8 cellular contexts compared by ENCODE assay signal in the genomic region with DNA sequence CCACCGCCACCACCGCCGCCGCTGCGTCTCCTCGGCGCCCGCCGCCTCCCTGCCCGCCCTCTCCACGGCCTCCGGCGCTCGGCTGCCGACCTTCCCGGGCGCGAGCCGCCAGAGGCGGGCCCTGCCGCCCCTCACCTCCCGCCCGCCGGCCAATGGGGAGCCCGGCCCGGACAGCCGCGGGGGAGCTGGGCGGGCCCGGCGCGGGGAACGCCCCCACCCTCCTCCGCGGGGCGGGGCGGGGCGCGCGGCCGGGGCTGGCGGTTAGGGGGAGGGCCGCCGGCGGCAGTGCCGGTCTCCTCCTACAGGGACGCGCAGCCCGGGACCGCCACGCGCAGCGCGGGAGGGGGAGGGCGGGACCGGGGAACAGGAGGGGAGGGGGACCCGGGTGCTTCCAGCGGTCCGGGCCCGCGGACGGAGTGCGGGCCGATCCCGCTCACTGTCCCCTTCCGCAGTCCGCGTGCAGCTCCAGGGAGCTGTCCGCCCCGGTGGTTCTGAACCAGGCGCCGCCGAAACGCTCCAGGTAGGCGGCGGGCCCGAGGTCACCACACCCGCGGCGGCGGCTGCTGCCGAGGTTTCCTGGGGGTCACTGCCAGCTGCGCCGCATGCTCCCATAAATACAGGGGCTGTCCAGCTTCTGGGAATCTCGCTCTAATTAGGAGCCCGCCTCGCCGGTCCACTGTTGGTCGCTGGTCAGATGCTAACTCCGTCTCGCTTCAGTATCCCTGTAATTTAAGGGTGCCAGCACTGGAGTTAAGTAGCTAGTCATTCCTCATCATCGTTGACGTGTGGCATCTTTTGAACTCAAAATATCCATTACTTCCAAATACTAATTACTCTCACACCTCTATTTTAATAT. TPM values are rescaled to one million over a fixed set of nuclear protein-coding genes. Genes with fewer than 3 reads are reported as not detected.
DNase-seq lines count a peak whose midpoint lies in the region; ATAC-seq and TF ChIP-seq lines count a peak whose summit lies in the region.

A gene with protein sequence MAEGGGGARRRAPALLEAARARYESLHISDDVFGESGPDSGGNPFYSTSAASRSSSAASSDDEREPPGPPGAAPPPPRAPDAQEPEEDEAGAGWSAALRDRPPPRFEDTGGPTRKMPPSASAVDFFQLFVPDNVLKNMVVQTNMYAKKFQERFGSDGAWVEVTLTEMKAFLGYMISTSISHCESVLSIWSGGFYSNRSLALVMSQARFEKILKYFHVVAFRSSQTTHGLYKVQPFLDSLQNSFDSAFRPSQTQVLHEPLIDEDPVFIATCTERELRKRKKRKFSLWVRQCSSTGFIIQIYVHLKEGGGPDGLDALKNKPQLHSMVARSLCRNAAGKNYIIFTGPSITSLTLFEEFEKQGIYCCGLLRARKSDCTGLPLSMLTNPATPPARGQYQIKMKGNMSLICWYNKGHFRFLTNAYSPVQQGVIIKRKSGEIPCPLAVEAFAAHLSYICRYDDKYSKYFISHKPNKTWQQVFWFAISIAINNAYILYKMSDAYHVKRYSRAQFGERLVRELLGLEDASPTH (minus strand): TSS at position 87 of the 856 bp plus-strand sequence. CDS start 404 bp downstream, outside the sequence.

- no peaks in the 10 kb centered on the region for H4K20me1 ChIP-seq in IMR-90 (ENCODE audit: insufficient read depth, low read length)

- 1% methylated on average over 35 of the region's 93 CpGs; no CpG with 5 or more reads in 1 of the 2 experiments for WGBS in IMR-90 (ENCODE audit: extremely low coverage in 2 of 2, insufficient read length in 1 of 2), 2 experiments
- no CpG with 5 or more reads among the region's 93 CpGs for WGBS in neuronal stem cell (ENCODE audit: extremely low coverage in 2 of 2, insufficient read length in 2 of 2, insufficient replicate concordance in 1 of 2), 2 donors

- H4K8ac ChIP-seq in IMR-90 (ENCODE audit: low read depth in 2 of 2, low read length in 2 of 2) = no peak within 1 kb of the TSS
- no peak within 1 kb of the TSS for H4K8ac ChIP-seq in neuronal stem cell (ENCODE audit: low read depth, low read length)

- H3K27ac ChIP-seq in IMR-90 (ENCODE audit: insufficient read depth, low read length) = no peak within 1 kb of the TSS
- no peak within 1 kb of the TSS for H3K27ac ChIP-seq in foreskin keratinocyte
- no peak within 1 kb of the TSS for H3K27ac ChIP-seq in neuronal stem cell (replicated peaks; ENCODE audit: low read length)
- H3K27ac ChIP-seq in temporal lobe (ENCODE audit: low read depth, low read length) = peak within 1 kb of the TSS; percentile 20

- H3K4me3 ChIP-seq in IMR-90 (ENCODE audit: insufficient read depth, low read depth, low read length) (peak within 1 kb of the TSS; percentile 39), neuronal stem cell (ENCODE audit: low read length in 2 of 2) (peak within 1 kb of the TSS; percentile 63 to 81)

- TF ChIP-seq CTCF in IMR-90 (conservative IDR thresholded peaks at IDR 0.05; ENCODE audit: low read depth, low read length) (no peak), foreskin keratinocyte (conservative IDR thresholded peaks at IDR 0.05) (no peak)

- H3K27me3 ChIP-seq in IMR-90 (ENCODE audit: control insufficient read depth, insufficient read depth, low read length) = peaks cover 28% of the 10 kb centered on the region
- peaks cover 77% of the 10 kb centered on the region for H3K27me3 ChIP-seq in foreskin keratinocyte
- peaks cover 0 to 30% (median 10%) of the 10 kb centered on the region in 3 experiments for H3K27me3 ChIP-seq in neuronal stem cell (ENCODE audit: control insufficient read depth in 3 of 3, insufficient read depth in 3 of 3, low read depth in 1 of 3, low read length in 3 of 3)

- H2AK5ac ChIP-seq in IMR-90 (ENCODE audit: low read depth, low read length) (no peak within 1 kb of the TSS), neuronal stem cell (ENCODE audit: low read depth, low read length) (no peak within 1 kb of the TSS)

- H2BK12ac ChIP-seq in neuronal stem cell (ENCODE audit: low read length) = no peak within 1 kb of the TSS

- no peak within 1 kb of the TSS for H4K5ac ChIP-seq in IMR-90 (ENCODE audit: low read depth, low read length)

- TF ChIP-seq RAD21 in IMR-90 (IDR thresholded peaks at IDR 0.05; ENCODE audit: low read length) = no peak

- H3K9ac ChIP-seq in IMR-90 (ENCODE audit: low read depth, low read length) (no peak within 1 kb of the TSS), neuronal stem cell (ENCODE audit: low read depth, low read length, poor library complexity) (peak within 1 kb of the TSS; percentile 84)

- CTCF ChIA-PET in IMR-90 (lab: Yijun Ruan, JAX) = no interaction called here

- H3K4me2 ChIP-seq in IMR-90 (ENCODE audit: low read depth, low read length) = no peak within 1 kb of the TSS; the same call in 1 of the 2 replicates
- peak within 1 kb of the TSS; percentile 89 for H3K4me2 ChIP-seq in neuronal stem cell (ENCODE audit: insufficient read depth, low read length, poor library complexity, severe bottlenecking)

- H3K4ac ChIP-seq in IMR-90 (ENCODE audit: low read depth, low read length) (no peak within 1 kb of the TSS), neuronal stem cell (ENCODE audit: low read length) (no peak within 1 kb of the TSS)

- H3K79me1 ChIP-seq in IMR-90 (ENCODE audit: low read depth in 1 of 2, low read length in 2 of 2) = no peaks in the 10 kb centered on the region
- peaks cover 3% of the 10 kb centered on the region for H3K79me1 ChIP-seq in neuronal stem cell (ENCODE audit: low read depth, low read length)

- ATAC-seq in GM21528 (IDR thresholded peaks at IDR 0.05; ENCODE audit: low FRiP score, unreplicated experiment) = peak; percentile 83
- peak; percentile 99 for ATAC-seq in IMR-90 (ENCODE audit: low read depth)
- ATAC-seq in foreskin keratinocyte = peak; percentile 86

- H3K9me3 ChIP-seq in IMR-90 (ENCODE audit: control insufficient read depth, insufficient read depth, low read length) = no peaks in the 10 kb centered on the region
- no peaks in the 10 kb centered on the region for H3K9me3 ChIP-seq in neuronal stem cell (replicated peaks in 1 of 2; ENCODE audit: control insufficient read depth in 2 of 2, insufficient read depth in 1 of 2, low read depth in 1 of 2, low read length in 2 of 2)

- no peak for TF ChIP-seq POLR2A in IMR-90 (IDR thresholded peaks at IDR 0.05; ENCODE audit: low read depth, low read length)

- H2BK120ac ChIP-seq in IMR-90 (ENCODE audit: low read depth, low read length) = no peak within 1 kb of the TSS
- H2BK120ac ChIP-seq in neuronal stem cell (ENCODE audit: low read depth, low read length) = no peak within 1 kb of the TSS

- H3K9me1 ChIP-seq in IMR-90 (ENCODE audit: insufficient read depth, low read length) = no peaks in the 10 kb centered on the region

- no peak within 1 kb of the TSS for H2AK9ac ChIP-seq in IMR-90 (replicated peaks; ENCODE audit: low read depth, low read length, poor library complexity)

- in situ Hi-C loops in IMR-90 (cut with MboI; ENCODE audit: low sequenced_read_pairs) = no loop called here

- H3K4me1 ChIP-seq in IMR-90 (ENCODE audit: control insufficient read depth, insufficient read depth, low read length) = no peaks in the 10 kb centered on the region; the same call in 1 of the 2 replicates
- no peaks in the 10 kb centered on the region for H3K4me1 ChIP-seq in foreskin keratinocyte
- H3K4me1 ChIP-seq in neuronal stem cell (ENCODE audit: control insufficient read depth in 2 of 2, insufficient read depth in 1 of 2, low read depth in 1 of 2, low read length in 2 of 2) = peaks cover 25 to 51% of the 10 kb centered on the region in 2 donors

- DNase-seq in DMS 273 (lab: John Stamatoyannopoulos, UW; ENCODE audit: unreplicated experiment) (peak; percentile 94), IMR-90 (peak; percentile 46), foreskin keratinocyte (peak in 1 of 2 donors; percentile 39), neuronal stem cell (ENCODE audit: low spot score) (peak; percentile 91)
- DNase-seq in activated effector memory CD4-positive, alpha-beta T cell treated with Interleukin-2 at 50 U/mL for 16 hours = peak; percentile 27

- POLR2A ChIA-PET in IMR-90 (lab: Charles Lee; ENCODE audit: unreplicated experiment) = no interaction called here

- H3K36me3 ChIP-seq in IMR-90 (ENCODE audit: control insufficient read depth, insufficient read depth, low read length) = no peaks in the 10 kb centered on the region
- H3K36me3 ChIP-seq in neuronal stem cell (replicated peaks in 1 of 2; ENCODE audit: control insufficient read depth in 2 of 2, insufficient read depth in 2 of 2, low read length in 2 of 2) = no peaks in the 10 kb centered on the region

- no peak within 1 kb of the TSS for H3K18ac ChIP-seq in IMR-90 (ENCODE audit: low read depth, low read length)
- peak within 1 kb of the TSS; percentile 45 for H3K18ac ChIP-seq in neuronal stem cell (ENCODE audit: low read length)

- H3K14ac ChIP-seq in IMR-90 (replicated peaks; ENCODE audit: low read depth, low read length) (no peak within 1 kb of the TSS), neuronal stem cell (ENCODE audit: low read length) (peak within 1 kb of the TSS; percentile 75)

- H2BK5ac ChIP-seq in IMR-90 (ENCODE audit: low read depth, low read length, poor library complexity, severe bottlenecking) (no peak within 1 kb of the TSS), neuronal stem cell (ENCODE audit: low read length) (no peak within 1 kb of the TSS)

- H4K91ac ChIP-seq in IMR-90 (ENCODE audit: insufficient read depth, low read depth, low read length) = no peak within 1 kb of the TSS
- no peak within 1 kb of the TSS for H4K91ac ChIP-seq in neuronal stem cell (ENCODE audit: low read depth, low read length, poor library complexity)

- H3K56ac ChIP-seq in IMR-90 (ENCODE audit: extremely low read depth, insufficient read depth, low read length) = no peak within 1 kb of the TSS

- BruUV-seq in IMR-90 (replicated peaks; lab: Mats Ljungman, UMichigan) = no TSS peak

- dilution Hi-C loops in IMR-90 (cut with HindIII; ENCODE audit: low sequenced_read_pairs, unreplicated experiment) = no loop called here

- no peak within 1 kb of the TSS for H2BK15ac ChIP-seq in IMR-90 (ENCODE audit: low read depth, low read length)
- H2BK15ac ChIP-seq in neuronal stem cell (ENCODE audit: low read length) = no peak within 1 kb of the TSS

- H3K23ac ChIP-seq in IMR-90 (ENCODE audit: low read depth, low read length) (no peak within 1 kb of the TSS), neuronal stem cell (ENCODE audit: low read depth, low read length, poor library complexity) (peak within 1 kb of the TSS; percentile 81)

- H2AFZ ChIP-seq in IMR-90 (replicated peaks; ENCODE audit: low read length, poor library complexity) (peak within 1 kb of the TSS; percentile 75), neuronal stem cell (ENCODE audit: low read length) (peak within 1 kb of the TSS; percentile 90)

- intact Hi-C loops in IMR-90 (cut with micrococcal nuclease) = loop anchor here (10.0 kb wide), 2 partner anchors 348 to 488 kb away; no protein-coding TSS in a partner anchor

- H2BK20ac ChIP-seq in IMR-90 (ENCODE audit: low read depth, low read length) = no peak within 1 kb of the TSS

RNA-seq across cellular contexts. Expression of the gene that starts here (rescaled TPM):
- 0.18 and 0.28 TPM in 2 replicates for total RNA-seq in IMR-90 (2012; rRNA removed)
- polyA plus RNA-seq in IMR-90 (2012; rRNA removed) = 0.36 and 0.37 TPM in 2 replicates
- polyA plus RNA-seq in IMR-90 (2012; cell fraction: cytosol; rRNA removed) = 0.12 and 0.16 TPM in 2 replicates
- 0.09 and 0.13 TPM in 2 replicates for polyA plus RNA-seq in IMR-90 (2012; cell fraction: nucleus; rRNA removed; ENCODE audit: low replicate concordance)
- 0.28 TPM for polyA plus RNA-seq in PFSK-1 (2012; ENCODE audit: insufficient read length, low read depth)
- total RNA-seq in foreskin keratinocyte = 0.14 and 0.20 TPM in 2 replicates
- polyA plus RNA-seq in foreskin keratinocyte = 0.01 and 0.09 TPM in 2 replicates
- 3.3 TPM for polyA plus RNA-seq in neuronal stem cell (2013, experiment 1 of 2)
- polyA plus RNA-seq in neuronal stem cell (2013, experiment 2 of 2) = 3.0 TPM
- 20.7 TPM for total RNA-seq in temporal lobe

Comparison
In these comparisons a context has a peak if more than half of its experiments do, and no peak if none do; other contexts are left out.
1. RNA of the gene that starts here (total RNA-seq): 20.7 TPM in temporal lobe (single experiment); 0.18 to 0.28 TPM in IMR-90 and 0.14 to 0.20 TPM in foreskin keratinocyte; every median in the first group is over 10 times any median in the second.
2. Peak in DNase-seq, ATAC-seq and H3K4me3 ChIP-seq in IMR-90; RNA of the gene not detected or under 1 TPM.
3. Peak in ATAC-seq in foreskin keratinocyte; RNA of the gene not detected or under 1 TPM.
4. Peak in every context shown above with its lines, with median percentiles within 50 percentile points of each other: ATAC-seq.